In genomic region chr22:46388647-46389046, GRCh38 we compare ENCODE assay signal across 8 cellular contexts.
"Had no signal": no experiment of that assay in that cellular context is flagged by ENCODE, and none has a peak within 500 bp of the region (broad histone marks: within the 10 kb centered on the region; RNA-seq: fewer than 3 reads in every experiment).

No MANE protein-coding gene starts in this region.

- ATAC-seq: HepG2, K562 had no signal

- H3K27me3 Mint-ChIP-seq: IgD-negative memory B cell had no signal

- H3K4me3 Mint-ChIP-seq: IgD-negative memory B cell had no signal

- FAIRE-seq: HepG2, HTR-8/SVneo, K562 had no signal

- H3K36me3 Mint-ChIP-seq: IgD-negative memory B cell had no signal

- H3K4me3 ChIP-seq: K562 had no signal

- H3K27ac Mint-ChIP-seq: IgD-negative memory B cell had no signal

- H3K9me3 Mint-ChIP-seq: IgD-negative memory B cell had no signal

- H3K27ac ChIP-seq: HL-60 had no signal

- DNase-seq: IMR-90, KBM-7, KG1 had no signal
